In genomic region chr20:50800986-50801746, GRCh38 we compare ENCODE assay signal across 2 cellular contexts.
TF ChIP-seq lines count a peak whose summit lies in the region.

No MANE protein-coding gene starts in this region.

TF ChIP-seq in HEK293, 187 proteins besides CTCF, POLR2A, EP300 and RAD21:
- TF ChIP-seq ZNF121 (tag by site-specific recombination; IDR thresholded peaks at IDR 0.05): peak; percentile 76
- peak; percentile 55 for TF ChIP-seq SCRT2 (tag by site-specific recombination; IDR thresholded peaks at IDR 0.05)
- TF ChIP-seq SCRT1 (tag by site-specific recombination; IDR thresholded peaks at IDR 0.05; ENCODE audit: borderline replicate concordance): 0 out of 2 replicates have a peak, but pooled peaks have one; percentile 10

TF ChIP-seq in K562, 482 proteins besides CTCF, POLR2A, EP300 and RAD21:
- peak; percentile 52 for TF ChIP-seq ZNF121 (CRISPR knock-in tag; conservative IDR thresholded peaks at IDR 0.05)
- TF ChIP-seq ZBTB11 (CRISPR knock-in tag; IDR thresholded peaks at IDR 0.05): peak in 1 of 3 experiments; percentile 64; a peak in 1 of 6 replicates
TF ChIP-seq in K562: peak in this region for 2; not testable (repeated sequence) for 480.
